In genomic region chr3:86923071-86923476, GRCh38 we compare ENCODE assay signal across 12 cellular contexts.
DNase-seq lines count a peak whose midpoint lies in the region; ATAC-seq and TF ChIP-seq lines count a peak whose summit lies in the region.
"Had no signal": no experiment of that assay in that cellular context is flagged by ENCODE, and none has a peak within 500 bp of the region (broad histone marks: within the 10 kb centered on the region; RNA-seq: fewer than 3 reads in every experiment).

No MANE protein-coding gene starts in this region.

- no peaks in the 10 kb centered on the region for H3K79me2 ChIP-seq in PC-9 (ENCODE audit: low read depth)

- CTCF ChIA-PET in PC-9 (lab: Charles Lee) = interaction anchor here (0.6 kb wide), 1 partner anchor 12 kb away, joined by 4 read pairs; no protein-coding TSS in a partner anchor

- peak overlapping the region; percentile 42 for H3K4me2 ChIP-seq in PC-9

- no peaks in the 10 kb centered on the region; the same call in 1 of the 2 replicates for H3K36me3 ChIP-seq in PC-9 (ENCODE audit: low read depth)
- no peaks in the 10 kb centered on the region for H3K36me3 ChIP-seq in adrenal gland (replicated peaks in 1 of 2)
- H3K36me3 ChIP-seq: HAP-1, neutrophil had no signal

- peaks cover 14% of the 10 kb centered on the region; the same call in 1 of the 2 replicates for H3K4me1 ChIP-seq in PC-9 (replicated peaks; ENCODE audit: insufficient read depth)
- no peaks in the 10 kb centered on the region for H3K4me1 ChIP-seq in adrenal gland (replicated peaks in 1 of 2)

- no peak for TF ChIP-seq POLR2A in adrenal gland (IDR thresholded peaks at IDR 0.05)

- BruUV-seq in PC-9 (replicated peaks; lab: Mats Ljungman, UMichigan) = no TSS peak

- H3K9me2 ChIP-seq in PC-9 (ENCODE audit: insufficient read depth) = peaks cover 6% of the 10 kb centered on the region; the same call in 1 of the 2 replicates

- no peak overlapping the region; the same call in 1 of the 2 replicates for H3K27ac ChIP-seq in PC-9
- H3K27ac ChIP-seq in adrenal gland = no peak overlapping the region
- H3K27ac ChIP-seq: neutrophil had no signal

- H3K9me3 ChIP-seq in PC-9 (ENCODE audit: insufficient read depth, low read depth) (peaks cover 10% of the 10 kb centered on the region; the same call in 1 of the 2 replicates), adrenal gland (replicated peaks in 1 of 3) (no peaks in the 10 kb centered on the region)
- H3K9me3 ChIP-seq: HAP-1, neutrophil had no signal

- H3F3A ChIP-seq in PC-9 (ENCODE audit: insufficient read depth, low read depth) = peaks cover 9% of the 10 kb centered on the region; the same call in 1 of the 2 replicates

- peak overlapping the region; percentile 62; the same call in 1 of the 2 replicates for H2AFZ ChIP-seq in PC-9

- ATAC-seq in GM18870 (IDR thresholded peaks at IDR 0.05; ENCODE audit: unreplicated experiment) (peak; percentile 47), GM18520 (IDR thresholded peaks at IDR 0.05; ENCODE audit: unreplicated experiment) (no peak)
- no peak for ATAC-seq in activated CD4-positive, CD25-positive, alpha-beta regulatory T cell treated with anti-CD3 and anti-CD28 coated beads, Interleukin-2, amount 50 U/mL, for 24 hours

- H3K4me3 ChIP-seq in PC-9 = no peak overlapping the region
- no peak overlapping the region for H3K4me3 ChIP-seq in fibroblast of pulmonary artery (replicated peaks; ENCODE audit: low read depth, low read length)
- no peak overlapping the region for H3K4me3 ChIP-seq in skeletal muscle cell (ENCODE audit: low read depth, low read length)
- no peak overlapping the region for H3K4me3 ChIP-seq in adrenal gland
- H3K4me3 ChIP-seq: HAP-1 had no signal

- H3K27me3 ChIP-seq in PC-9 (ENCODE audit: insufficient read depth, low read depth) (no peaks in the 10 kb centered on the region), adrenal gland (no peaks in the 10 kb centered on the region)
- H3K27me3 ChIP-seq: neutrophil had no signal

- DNase-seq in PC-9 = peak; percentile 51 to 72
- DNase-seq in fibroblast of pulmonary artery (ENCODE audit: low read depth) = peak; percentile 60
- DNase-seq in skeletal muscle cell (ENCODE audit: low read depth) = peak; percentile 87
- DNase-seq in adrenal gland = no peak
- DNase-seq in stimulated activated CD4-positive, alpha-beta T cell treated with anti-CD3 and anti-CD28 coated beads, Interleukin-4, amount 100 ng/mL, for 4 hours = no peak
- DNase-seq: DMS153, immature natural killer cell had no signal

- POLR2A ChIA-PET in PC-9 (lab: Charles Lee; ENCODE audit: unreplicated experiment) = no interaction called here

- no peak for TF ChIP-seq CTCF in PC-9 (conservative IDR thresholded peaks at IDR 0.05)
- TF ChIP-seq CTCF in fibroblast of pulmonary artery (IDR thresholded peaks at IDR 0.05; ENCODE audit: low read length, missing control alignments) = no peak
- TF ChIP-seq CTCF in adrenal gland (IDR thresholded peaks at IDR 0.05) = no peak

- intact Hi-C loops in PC-9 (cut with micrococcal nuclease; ENCODE audit: unreplicated experiment) = loop anchor here (5.0 kb wide), 1 partner anchor 39 kb away; no protein-coding TSS in a partner anchor
- intact Hi-C loops in adrenal gland (cut with DNase I) = no loop called here

- H4K20me1 ChIP-seq in PC-9 (ENCODE audit: insufficient read depth) = no peaks in the 10 kb centered on the region

- WGBS in adrenal gland, 4 donors = 64 to 71% (median 68%) methylated on average over 3 of the region's 3 CpGs

Comparison
In these comparisons a context has a peak if more than half of its experiments do, and no peak if none do; other contexts are left out.
1. DNase-seq: peak in PC-9 (2 of 2), fibroblast of pulmonary artery (single experiment) and skeletal muscle cell (single experiment); none in adrenal gland (0 of 7) and stimulated activated CD4-positive, alpha-beta T cell treated with anti-CD3 and anti-CD28 coated beads, Interleukin-4, amount 100 ng/mL, for 4 hours (0 of 2).